In the genomic region with DNA sequence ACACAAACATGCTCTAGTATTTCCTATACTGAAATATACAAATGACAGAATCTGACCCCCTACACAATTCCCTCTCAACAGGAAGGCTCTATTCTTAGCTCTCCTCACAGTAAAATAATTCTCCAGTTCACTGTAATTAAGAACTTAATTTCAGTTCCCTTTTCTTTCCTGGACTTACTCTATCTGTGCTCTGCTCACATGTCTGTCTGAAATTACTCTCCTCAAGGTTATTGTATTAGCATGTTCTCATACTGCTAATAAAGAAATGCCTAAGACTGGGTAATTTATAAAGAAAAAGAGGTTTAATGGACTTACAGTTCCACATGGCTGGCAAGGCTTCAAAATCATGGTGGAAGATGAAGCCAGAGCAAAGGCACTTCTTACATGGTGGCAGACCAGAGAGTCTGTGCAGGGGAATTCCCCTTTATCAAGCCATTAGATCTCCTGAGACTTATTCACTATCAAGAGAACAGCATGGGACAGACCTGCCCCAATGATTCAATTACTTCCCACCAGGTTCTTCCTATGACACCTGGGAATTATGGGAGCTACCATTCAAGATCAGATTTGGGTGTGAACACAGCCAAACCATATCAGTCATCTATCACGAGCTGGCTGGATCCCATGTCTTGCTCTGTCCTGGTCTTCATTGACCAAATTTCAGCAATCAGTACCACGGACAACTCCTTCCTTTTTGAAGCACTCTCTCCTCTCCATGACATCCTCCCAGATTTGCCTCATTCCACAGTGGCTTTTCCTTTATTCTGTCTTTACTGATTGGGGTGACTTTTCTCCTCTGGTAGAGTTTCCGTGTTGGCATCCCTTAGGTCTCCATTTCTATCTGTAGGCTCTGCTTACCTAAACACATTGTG, we compare ENCODE assay signal across 19 cellular contexts.
DNase-seq lines count a peak whose midpoint lies in the region; ATAC-seq and TF ChIP-seq lines count a peak whose summit lies in the region.
"Had no signal": no experiment of that assay in that cellular context is flagged by ENCODE, and none has a peak within 500 bp of the region (broad histone marks: within the 10 kb centered on the region; RNA-seq: fewer than 3 reads in every experiment).

No MANE protein-coding gene starts in this region.

- ATAC-seq in GM18502 (IDR thresholded peaks at IDR 0.05; ENCODE audit: poor library complexity, unreplicated experiment), result peak; percentile 81
- peak; percentile 56 for ATAC-seq in HG02973 (IDR thresholded peaks at IDR 0.05; ENCODE audit: unreplicated experiment)
- ATAC-seq in GM19324 (IDR thresholded peaks at IDR 0.05; ENCODE audit: low FRiP score, unreplicated experiment), result no peak
- ATAC-seq in left lung, result no peak
- ATAC-seq: left colon; Panc1; psoas muscle; stimulated activated naive CD8-positive, alpha-beta T cell treated with anti-CD3 and anti-CD28 coated beads, Interleukin-15, amount 100 ng/mL, for 72 hours had no signal

- H3K36me3 ChIP-seq in mesendoderm (ENCODE audit: control insufficient read depth, insufficient read depth, low read length) (no peaks in the 10 kb centered on the region), left lung (no peaks in the 10 kb centered on the region)
- H3K36me3 ChIP-seq: uterus had no signal

- H2BK15ac ChIP-seq in mesendoderm (replicated peaks; ENCODE audit: low read depth), result no peak overlapping the region

- no peak overlapping the region for H2BK5ac ChIP-seq in mesendoderm (ENCODE audit: low read length)

- no peak for TF ChIP-seq CTCF in left lung (IDR thresholded peaks at IDR 0.05)

- H4K5ac ChIP-seq in mesendoderm (ENCODE audit: low read length), result no peak overlapping the region

- no peaks in the 10 kb centered on the region for H3K79me2 ChIP-seq in mesendoderm (ENCODE audit: control insufficient read depth, insufficient read depth, low read length)

- no peak overlapping the region for H3K23ac ChIP-seq in mesendoderm (ENCODE audit: low read length)

- H3K4me3 ChIP-seq in mesendoderm (ENCODE audit: low read length), result no peak overlapping the region
- H3K4me3 ChIP-seq in left lung, result no peak overlapping the region
- H3K4me3 ChIP-seq: psoas muscle, uterus had no signal

- WGBS in mesendoderm (ENCODE audit: extremely low coverage, insufficient coverage, low lambda C conversion rate), result no CpG with 5 or more reads among the region's 3 CpGs

- H3K18ac ChIP-seq in mesendoderm (ENCODE audit: low read length), result no peak overlapping the region

- H3K4me1 ChIP-seq in mesendoderm (ENCODE audit: control insufficient read depth, low read depth, low read length), result no peaks in the 10 kb centered on the region
- H3K4me1 ChIP-seq in left lung, result no peaks in the 10 kb centered on the region
- H3K4me1 ChIP-seq: psoas muscle, uterus had no signal

- H3K27ac ChIP-seq in mesendoderm (ENCODE audit: low read depth, low read length) (no peak overlapping the region), left lung (no peak overlapping the region)
- H3K27ac ChIP-seq: psoas muscle, uterus had no signal

- no peak overlapping the region for H2BK120ac ChIP-seq in mesendoderm (ENCODE audit: low read depth, low read length)

- H3K4ac ChIP-seq in mesendoderm (ENCODE audit: low read depth, low read length), result no peak overlapping the region

- H2AK5ac ChIP-seq in mesendoderm (ENCODE audit: low read length), result no peak overlapping the region

- peaks cover 0 to 18% of the 10 kb centered on the region in 2 donors for H3K9me3 ChIP-seq in left lung
- H3K9me3 ChIP-seq: psoas muscle, uterus had no signal

- H3K56ac ChIP-seq in mesendoderm (ENCODE audit: low read length), result no peak overlapping the region

- DNase-seq in NOMO-1 treated with DMSO at 0.1 percent for 48 hours (lab: John Stamatoyannopoulos, UW; ENCODE audit: unreplicated experiment) (peak; percentile 93), mesendoderm (peak; percentile 59), NCI-H226 (no peak), NCI-H1092 (lab: John Stamatoyannopoulos, UW) (no peak), left lung (no peak)
- DNase-seq: activated CD4-positive, alpha-beta T cell treated with anti-CD3 and anti-CD28 coated beads, Interleukin-2, amount 50 U/mL, for 4 hours; HCEC 1CT; hippocampal formation; left colon; NCI-H1930; NCI-H510A treated with DMSO at 0.1 percent for 48 hours; psoas muscle; stimulated activated CD4-positive, alpha-beta T cell treated with anti-CD3 and anti-CD28 coated beads, Interleukin-12 subunit alpha, Interleukin-12 subunit beta, amount 100 ng/mL, for 4 hours; stimulated activated naive CD8-positive, alpha-beta T cell treated with anti-CD3 and anti-CD28 coated beads, Interleukin-15, amount 100 ng/mL, for 72 hours; uterus had no signal

- intact Hi-C loops in left lung (cut with DNase I), result no loop called here

- no peaks in the 10 kb centered on the region for H3K27me3 ChIP-seq in mesendoderm (ENCODE audit: insufficient read depth, low read length, poor library complexity)
- H3K27me3 ChIP-seq in left lung, result no peaks in the 10 kb centered on the region
- H3K27me3 ChIP-seq: uterus had no signal

- H3K79me1 ChIP-seq in mesendoderm (ENCODE audit: low read length), result no peaks in the 10 kb centered on the region

- no peak overlapping the region for H3K4me2 ChIP-seq in mesendoderm (ENCODE audit: low read length)

- H4K8ac ChIP-seq in mesendoderm (ENCODE audit: low read depth, low read length), result no peak overlapping the region

- H3K9ac ChIP-seq in mesendoderm (ENCODE audit: low read length), result no peak overlapping the region

Comparison
In these comparisons a context has a peak if more than half of its experiments do, and no peak if none do; other contexts are left out.
1. ATAC-seq: peak in GM18502 (single experiment) and HG02973 (single experiment); none in GM19324 (single experiment) and left lung (single experiment).
2. DNase-seq: peak in NOMO-1 treated with DMSO at 0.1 percent for 48 hours (single experiment) and mesendoderm (single experiment); none in NCI-H226 (single experiment), NCI-H1092 (single experiment) and left lung (0 of 2).